ENCODE assay signal across 8 cellular contexts in the genomic region with DNA sequence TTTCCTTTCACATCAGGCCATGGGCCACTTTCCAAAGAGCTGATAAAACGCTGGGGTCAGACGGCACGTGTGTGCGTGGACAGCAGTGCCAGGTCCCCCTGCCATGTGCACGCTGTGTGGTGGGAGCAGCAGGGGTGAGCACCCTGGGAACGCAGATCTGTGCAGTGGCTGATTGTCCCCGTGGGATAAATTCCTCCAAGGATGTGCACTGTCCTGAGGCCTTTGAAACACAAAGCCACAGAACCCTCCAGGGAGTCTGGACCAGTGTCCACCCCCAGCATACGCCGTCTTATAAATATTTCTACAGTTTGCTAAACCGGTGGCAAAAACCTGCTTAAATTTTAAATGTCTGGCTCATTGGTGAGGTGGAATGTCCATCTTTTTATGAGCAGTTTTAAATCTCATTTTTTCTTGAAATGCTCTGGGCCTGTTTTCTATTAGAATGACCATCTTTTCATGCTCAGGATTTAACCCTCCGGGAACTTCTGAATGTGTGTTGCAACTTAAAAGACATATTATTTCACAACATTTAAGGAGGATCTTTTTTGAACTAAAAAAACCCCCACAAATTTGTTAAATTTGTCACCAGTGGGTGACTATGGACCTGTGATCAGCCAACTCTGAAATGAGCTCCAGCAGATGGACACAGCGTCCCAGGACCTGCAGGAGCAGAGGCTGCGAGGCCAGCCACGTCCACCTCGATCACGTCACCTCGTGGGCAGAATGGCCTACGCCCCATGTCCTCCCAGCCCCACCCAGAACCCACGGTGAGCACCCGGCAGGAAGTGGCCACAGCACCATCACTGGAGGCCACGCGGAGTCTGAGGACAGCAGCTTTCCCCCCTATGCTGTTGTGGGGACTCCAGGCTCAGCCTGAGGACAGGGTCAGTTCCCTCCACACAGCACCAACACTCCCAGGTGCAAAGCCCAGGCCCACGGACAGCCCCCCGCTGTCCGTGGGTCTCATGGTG.
DNase-seq lines count a peak whose midpoint lies in the region; ATAC-seq and TF ChIP-seq lines count a peak whose summit lies in the region.

No MANE protein-coding gene starts in this region.

- WGBS in gastroesophageal sphincter (ENCODE audit: low coverage in 1 of 2), 2 donors: 14 to 18% methylated on average over 8 of the region's 25 CpGs
- WGBS in prostate gland: 51% methylated on average over 23 of the region's 25 CpGs

- peak overlapping the region; percentile 31 to 47 for H3K4me3 ChIP-seq in gastroesophageal sphincter
- H3K4me3 ChIP-seq in prostate gland: peak overlapping the region in 1 of 2 donors; percentile 23
- H3K4me3 ChIP-seq in H7 (ENCODE audit: insufficient read depth, low read depth, low read length): no peak overlapping the region

- POLR2A ChIA-PET in activated CD4-positive, alpha-beta memory T cell treated with anti-CD3 and anti-CD28 coated beads for 36 hours (lab: Charles Lee): interaction anchor here (1.9 to 2.3 kb wide), 2 partner anchors 68 to 85 kb away, joined by 7 to 11 read pairs; a partner anchor contains a TSS

- peaks cover 0 to 91% (median 50%) of the 10 kb centered on the region in 3 donors for H3K4me1 ChIP-seq in gastroesophageal sphincter
- H3K4me1 ChIP-seq in prostate gland (replicated peaks): peaks cover 7% of the 10 kb centered on the region

- H3K27ac ChIP-seq in gastroesophageal sphincter (peak overlapping the region; percentile 92 to 99 (median 95)), prostate gland (peak overlapping the region; percentile 81)

- TF ChIP-seq POLR2A in gastroesophageal sphincter (IDR thresholded peaks at IDR 0.05) (peak; percentile 36 to 51), prostate gland (IDR thresholded peaks at IDR 0.05) (no peak)

- H3K27me3 ChIP-seq in gastroesophageal sphincter (no peaks in the 10 kb centered on the region), prostate gland (replicated peaks; ENCODE audit: insufficient read depth) (no peaks in the 10 kb centered on the region), H7 (ENCODE audit: control insufficient read depth, insufficient read depth, low read length) (no peaks in the 10 kb centered on the region)

- H3K27me3 Mint-ChIP-seq in activated naive CD4-positive, alpha-beta T cell treated with anti-CD3 and anti-CD28 coated beads, Interleukin-2, amount 10 ng/mL, durations not matched to agents 7 days and 5 days: no peaks in the 10 kb centered on the region
- H3K27me3 Mint-ChIP-seq in activated CD4-positive, alpha-beta memory T cell treated with anti-CD3 and anti-CD28 coated beads for 36 hours: no peaks in the 10 kb centered on the region

- H3K9me3 ChIP-seq in gastroesophageal sphincter (no peaks in the 10 kb centered on the region), prostate gland (no peaks in the 10 kb centered on the region)

- intact Hi-C loops in activated CD4-positive, alpha-beta memory T cell treated with anti-CD3 and anti-CD28 coated beads for 36 hours (cut with micrococcal nuclease): no loop called here
- intact Hi-C loops in prostate gland (cut with DNase I): no loop called here

- H3K27ac Mint-ChIP-seq in activated naive CD4-positive, alpha-beta T cell treated with anti-CD3 and anti-CD28 coated beads, Interleukin-2, amount 10 ng/mL, durations not matched to agents 7 days and 5 days: peak overlapping the region; percentile 75
- peak overlapping the region; percentile 96 for H3K27ac Mint-ChIP-seq in activated CD4-positive, alpha-beta memory T cell treated with anti-CD3 and anti-CD28 coated beads for 36 hours

- H3K36me3 ChIP-seq in gastroesophageal sphincter: no peaks in the 10 kb centered on the region
- H3K36me3 ChIP-seq in prostate gland: no peaks in the 10 kb centered on the region
- H3K36me3 ChIP-seq in H7 (replicated peaks; ENCODE audit: control insufficient read depth, insufficient read depth, low read length): no peaks in the 10 kb centered on the region

- CTCF ChIA-PET in activated naive CD4-positive, alpha-beta T cell treated with anti-CD3 and anti-CD28 coated beads, Interleukin-2, amount 10 ng/mL, durations not matched to agents 7 days and 5 days (lab: Charles Lee): no interaction called here
- CTCF ChIA-PET in activated CD4-positive, alpha-beta memory T cell treated with anti-CD3 and anti-CD28 coated beads for 36 hours (lab: Charles Lee): interaction anchor here (1.5 kb wide), 1 partner anchor 8 kb away, joined by 3 read pairs; no protein-coding TSS in a partner anchor

- DNase-seq in activated naive CD4-positive, alpha-beta T cell treated with anti-CD3 and anti-CD28 coated beads, Interleukin-2, amount 10 ng/mL, durations not matched to agents 7 days and 5 days: no peak
- no peak for DNase-seq in activated naive CD4-positive, alpha-beta T cell treated with Interleukin-2 at 50 U/mL for 16 hours
- peak; percentile 31 for DNase-seq in activated CD4-positive, alpha-beta memory T cell treated with anti-CD3 and anti-CD28 coated beads for 36 hours
- DNase-seq in prostate gland (ENCODE audit: low spot score) (no peak), H7 (no peak)

- no peak for TF ChIP-seq EP300 in gastroesophageal sphincter (IDR thresholded peaks at IDR 0.05)

- TF ChIP-seq CTCF in gastroesophageal sphincter (IDR thresholded peaks at IDR 0.05) (peak in 1 of 4 experiments; percentile 20), prostate gland (IDR thresholded peaks at IDR 0.05) (no peak)

- no peaks in the 10 kb centered on the region for H3K9me3 Mint-ChIP-seq in activated naive CD4-positive, alpha-beta T cell treated with anti-CD3 and anti-CD28 coated beads, Interleukin-2, amount 10 ng/mL, durations not matched to agents 7 days and 5 days
- H3K9me3 Mint-ChIP-seq in activated CD4-positive, alpha-beta memory T cell treated with anti-CD3 and anti-CD28 coated beads for 36 hours: no peaks in the 10 kb centered on the region

- H3K36me3 Mint-ChIP-seq in activated naive CD4-positive, alpha-beta T cell treated with anti-CD3 and anti-CD28 coated beads, Interleukin-2, amount 10 ng/mL, durations not matched to agents 7 days and 5 days: peaks cover 64% of the 10 kb centered on the region
- peaks cover 9% of the 10 kb centered on the region for H3K36me3 Mint-ChIP-seq in activated CD4-positive, alpha-beta memory T cell treated with anti-CD3 and anti-CD28 coated beads for 36 hours

- H3K4me1 Mint-ChIP-seq in activated naive CD4-positive, alpha-beta T cell treated with anti-CD3 and anti-CD28 coated beads, Interleukin-2, amount 10 ng/mL, durations not matched to agents 7 days and 5 days: peaks cover 65% of the 10 kb centered on the region
- peaks cover 66% of the 10 kb centered on the region for H3K4me1 Mint-ChIP-seq in activated CD4-positive, alpha-beta memory T cell treated with anti-CD3 and anti-CD28 coated beads for 36 hours (ENCODE audit: low read depth)

- ATAC-seq in gastroesophageal sphincter (peak; percentile 41), GM18907 (IDR thresholded peaks at IDR 0.05; ENCODE audit: unreplicated experiment) (no peak), GM21367 (IDR thresholded peaks at IDR 0.05; ENCODE audit: unreplicated experiment) (no peak)

- peak overlapping the region; percentile 5 for H3K4me3 Mint-ChIP-seq in activated naive CD4-positive, alpha-beta T cell treated with anti-CD3 and anti-CD28 coated beads, Interleukin-2, amount 10 ng/mL, durations not matched to agents 7 days and 5 days
- H3K4me3 Mint-ChIP-seq in activated CD4-positive, alpha-beta memory T cell treated with anti-CD3 and anti-CD28 coated beads for 36 hours: peak overlapping the region; percentile 70
